Comparison of ENCODE assay signal across 1 cellular context in genomic region chr17:37676115-37676925, GRCh38.
TF ChIP-seq lines count a peak whose summit lies in the region.

No MANE protein-coding gene starts in this region.

TF ChIP-seq in IMR-90, 13 proteins besides CTCF, POLR2A, EP300 and RAD21 (continued from another document):
- no peak for TF ChIP-seq SMC3 (IDR thresholded peaks at IDR 0.05; ENCODE audit: low read depth, low read length)
